ENCODE assay signal across 8 cellular contexts in the genomic region with DNA sequence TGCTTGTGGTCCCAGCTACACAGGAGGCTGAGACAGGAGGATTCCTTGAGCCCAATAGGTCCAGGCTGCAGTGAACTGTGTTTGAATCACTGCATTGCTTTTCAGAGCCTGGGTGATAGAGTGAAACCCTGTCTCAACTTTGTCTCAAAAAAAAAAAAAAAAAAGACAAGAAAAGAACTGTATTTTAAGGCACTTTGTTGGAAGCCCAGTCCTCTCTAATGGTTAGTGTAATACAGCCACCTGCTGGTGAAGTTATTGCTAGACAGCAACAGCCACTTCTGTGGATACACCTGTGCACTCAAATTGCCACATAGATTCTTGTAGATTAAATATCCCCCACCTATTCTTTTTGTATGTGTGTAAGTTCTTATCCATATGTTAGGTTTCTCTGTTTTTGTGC. TPM values are rescaled to one million over a fixed set of nuclear protein-coding genes. Genes with fewer than 3 reads are reported as not detected.
DNase-seq lines count a peak whose midpoint lies in the region; ATAC-seq and TF ChIP-seq lines count a peak whose summit lies in the region.

No MANE protein-coding gene starts in this region.

- ATAC-seq in GM19351 (IDR thresholded peaks at IDR 0.05; ENCODE audit: unreplicated experiment) (peak; percentile 38), HG03460 (IDR thresholded peaks at IDR 0.05; ENCODE audit: unreplicated experiment) (peak; percentile 42)

- no peak overlapping the region for H3K27ac ChIP-seq in smooth muscle cell (ENCODE audit: low read depth)

- no peaks in the 10 kb centered on the region for H3K36me3 ChIP-seq in smooth muscle cell (ENCODE audit: low read depth)

- no peak overlapping the region for H3K9ac ChIP-seq in smooth muscle cell (ENCODE audit: low read depth)

- H4K20me1 ChIP-seq in smooth muscle cell (ENCODE audit: low read depth): no peaks in the 10 kb centered on the region

- H3K27me3 ChIP-seq in smooth muscle cell (ENCODE audit: low read depth): peaks cover 3% of the 10 kb centered on the region

- H3K4me2 ChIP-seq in smooth muscle cell: no peak overlapping the region

- no peaks in the 10 kb centered on the region for H3K79me2 ChIP-seq in smooth muscle cell (ENCODE audit: low read depth)

- H3K4me1 ChIP-seq in smooth muscle cell (ENCODE audit: low read depth): peaks cover 9% of the 10 kb centered on the region

- DNase-seq in SIG-M5 treated with dmso at 0.1 percent for 504 hours (lab: John Stamatoyannopoulos, UW; ENCODE audit: unreplicated experiment) (peak; percentile 32), SIG-M5 (lab: John Stamatoyannopoulos, UW) (no peak), SK-MEL-5 (ENCODE audit: low read depth, low spot score) (peak; percentile 71), foreskin fibroblast (peak in 1 of 2 donors; percentile 60), smooth muscle cell (lab: John Stamatoyannopoulos, UW; ENCODE audit: unreplicated experiment) (no peak), activated gamma-delta T cell treated with Interleukin-2 at 50 U/mL for 16 hours (no peak)

- TF ChIP-seq CTCF in foreskin fibroblast (IDR thresholded peaks at IDR 0.05; ENCODE audit: low read depth, low read length) (peak; percentile 57), smooth muscle cell (IDR thresholded peaks at IDR 0.05; ENCODE audit: borderline replicate concordance, insufficient read depth, poor library complexity, severe bottlenecking) (peak; percentile 48)

- peaks cover 4% of the 10 kb centered on the region for H3F3A ChIP-seq in smooth muscle cell (ENCODE audit: low read depth)

- no peaks in the 10 kb centered on the region for H3K9me3 ChIP-seq in smooth muscle cell (replicated peaks; ENCODE audit: low read depth)

- in situ Hi-C loops in SK-MEL-5 (cut with HindIII; ENCODE audit: low pct_unique_long_range_greater_than_20kb, low sequenced_read_pairs): no loop called here

- H2AFZ ChIP-seq in smooth muscle cell (ENCODE audit: low read depth): no peak overlapping the region

- H3K4me3 ChIP-seq in foreskin fibroblast (ENCODE audit: low read depth in 1 of 2, low read length in 2 of 2): no peak overlapping the region
- no peak overlapping the region for H3K4me3 ChIP-seq in smooth muscle cell

RNA-seq across cellular contexts. Expression of a gene that starts 10.1 kb away (rescaled TPM):
- 0.45 and 0.75 TPM in 2 replicates for total RNA-seq in SK-MEL-5 (2014; rRNA removed; shearing (Covaris generic))
- polyA plus RNA-seq in SK-MEL-5 (2015; cell fraction: cytosol; rRNA removed): 0.20 and 0.46 TPM in 2 replicates
- 2.6 TPM in 1 of 2 replicates, not detected in the other for polyA plus RNA-seq in SK-MEL-5 (2015; cell fraction: nucleus; rRNA removed)
- not detected in 2 replicates for total RNA-seq in smooth muscle cell
- polyA plus RNA-seq in smooth muscle cell: 0.77 and 1.1 TPM in 2 replicates

RNA-seq across cellular contexts. Expression of a gene that starts 32.1 kb away (rescaled TPM):
- total RNA-seq in SK-MEL-5 (2014; rRNA removed; shearing (Covaris generic)): not detected in 2 replicates
- not detected in 2 replicates for polyA plus RNA-seq in SK-MEL-5 (2015; cell fraction: cytosol; rRNA removed)
- not detected in 2 replicates for polyA plus RNA-seq in SK-MEL-5 (2015; cell fraction: nucleus; rRNA removed)
- 0.04 TPM in 1 of 2 replicates, not detected in the other for total RNA-seq in smooth muscle cell
- 0.21 and 0.41 TPM in 2 replicates for polyA plus RNA-seq in smooth muscle cell

RNA-seq across cellular contexts. Expression of a gene that starts 59.8 kb away (rescaled TPM):
- not detected in 2 replicates for total RNA-seq in SK-MEL-5 (2014; rRNA removed; shearing (Covaris generic))
- polyA plus RNA-seq in SK-MEL-5 (2015; cell fraction: cytosol; rRNA removed): not detected in 2 replicates
- not detected in 2 replicates for polyA plus RNA-seq in SK-MEL-5 (2015; cell fraction: nucleus; rRNA removed)
- not detected in 2 replicates for total RNA-seq in smooth muscle cell
- polyA plus RNA-seq in smooth muscle cell: 1.1 and 1.3 TPM in 2 replicates

Comparison
In these comparisons a context has a peak if more than half of its experiments do, and no peak if none do; other contexts are left out.
1. DNase-seq: peak in SIG-M5 treated with dmso at 0.1 percent for 504 hours (single experiment) and SK-MEL-5 (single experiment); none in SIG-M5 (single experiment), smooth muscle cell (single experiment) and activated gamma-delta T cell treated with Interleukin-2 at 50 U/mL for 16 hours (single experiment).